Comparison of ENCODE assay signal across 35 cellular contexts in the genomic region with DNA sequence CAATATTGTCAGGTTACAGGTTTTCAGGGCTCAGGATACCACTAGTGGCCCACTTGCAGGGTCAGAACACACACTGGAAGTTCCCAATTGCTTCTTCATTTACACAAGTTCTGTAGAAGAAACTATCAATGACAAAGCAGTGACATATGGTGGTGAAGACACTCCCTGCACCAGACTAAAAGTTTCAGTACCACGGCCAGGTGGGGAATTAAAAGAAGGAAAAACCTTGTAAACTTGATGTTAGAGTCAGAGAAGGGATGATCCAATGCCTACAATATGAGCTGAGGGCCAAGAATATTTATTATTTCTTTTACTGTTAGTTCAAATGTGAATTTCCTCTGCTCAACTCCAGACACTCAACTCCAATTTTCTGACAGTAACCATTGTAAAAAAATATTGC.
"Had no signal": no experiment of that assay in that cellular context is flagged by ENCODE, and none has a peak within 500 bp of the region (broad histone marks: within the 10 kb centered on the region; RNA-seq: fewer than 3 reads in every experiment).

No MANE protein-coding gene starts in this region.

- H3K27me3 ChIP-seq: MG63 had no signal

- H3K36me3 ChIP-seq: MG63 had no signal

- DNase-seq: Karpas-422, Kasumi-1, MG63, MM.1S, MV-4-11, NCI-H1048, NCI-H1092, NCI-H1092 treated with DMSO at 0.1 percent for 48 hours, NCI-H1105, NCI-H1105 treated with DMSO at 0.1 percent for 48 hours, NCI-H1417, NCI-H1417 treated with DMSO at 0.1 percent for 48 hours, NCI-H1436, NCI-H1436 treated with DMSO at 0.1 percent for 48 hours, NCI-H146, NCI-H1694, NCI-H1694 treated with DMSO at 0.1 percent for 48 hours, NCI-H187, NCI-H187 treated with DMSO at 0.1 percent for 48 hours, NCI-H1930, NCI-H2029, NCI-H2029 treated with DMSO at 0.1 percent for 48 hours, NCI-H2081, NCI-H2081 treated with DMSO at 0.1 percent for 48 hours, NCI-H2107, NCI-H2171, NCI-H2171 treated with DMSO at 0.1 percent for 48 hours, NCI-H2227 treated with DMSO at 0.1 percent for 48 hours, NCI-H226, NCI-H345, NCI-H446, NCI-H446 treated with DMSO at 0.1 percent for 48 hours, NCI-H510A, NCI-H510A treated with DMSO at 0.1 percent for 48 hours, NCI-H524 had no signal

- H3K9me3 ChIP-seq: MG63 had no signal

- H3K4me3 ChIP-seq: MG63 had no signal
